17 cellular contexts compared by ENCODE assay signal in genomic region chr5:61202213-61202612, GRCh38. TPM values are rescaled to one million over a fixed set of nuclear protein-coding genes. Genes with fewer than 3 reads are reported as not detected.
DNase-seq lines count a peak whose midpoint lies in the region; ATAC-seq and TF ChIP-seq lines count a peak whose summit lies in the region.
"Had no signal": no experiment of that assay in that cellular context is flagged by ENCODE, and none has a peak within 500 bp of the region (broad histone marks: within the 10 kb centered on the region; RNA-seq: fewer than 3 reads in every experiment).

No MANE protein-coding gene starts in this region.

- intact Hi-C loops in body of pancreas (cut with DNase I): no loop called here

- H3K9me3 ChIP-seq in body of pancreas: no peaks in the 10 kb centered on the region

- DNase-seq in AG08395 (ENCODE audit: low spot score) (peak; percentile 7), GM10266 (ENCODE audit: extremely low spot score) (peak; percentile 27), astrocyte of the hippocampus (ENCODE audit: low read depth, low spot score) (peak; percentile 3), NCI-H526 (lab: John Stamatoyannopoulos, UW) (no peak), NCI-H510A (lab: John Stamatoyannopoulos, UW) (no peak), body of pancreas (no peak)
- DNase-seq: activated CD4-positive, alpha-beta T cell treated with anti-CD3 and anti-CD28 coated beads, Interleukin-2, amount 50 U/mL, for 4 hours; activated naive CD4-positive, alpha-beta T cell treated with anti-CD3 and anti-CD28 coated beads, Interleukin-2, amount 10 ng/mL, durations not matched to agents 7 days and 5 days; central memory CD4-positive, alpha-beta T cell; kidney glomerular epithelial cell; NCI-H1694; NCI-H774; stimulated activated CD4-positive, alpha-beta T cell treated with anti-CD3 and anti-CD28 coated beads, Interleukin-1b, Interleukin-23, amount 100 ng/mL, for 48 hours had no signal

- no peaks in the 10 kb centered on the region for H3K4me1 ChIP-seq in body of pancreas

- no peak for TF ChIP-seq POLR2A in body of pancreas (IDR thresholded peaks at IDR 0.05)

- no peak for TF ChIP-seq CTCF in GM10266 (IDR thresholded peaks at IDR 0.05; ENCODE audit: control insufficient read depth, insufficient read depth, low read depth, missing control alignments)
- TF ChIP-seq CTCF in body of pancreas (IDR thresholded peaks at IDR 0.05): no peak

- no peak overlapping the region for H3K4me3 ChIP-seq in body of pancreas
- H3K4me3 ChIP-seq: BLaER1 had no signal

- H3K27ac ChIP-seq in body of pancreas: no peak overlapping the region
- H3K27ac ChIP-seq: BLaER1, RWPE1 had no signal

- ATAC-seq in HG02885 (IDR thresholded peaks at IDR 0.05; ENCODE audit: poor library complexity, unreplicated experiment) (peak; percentile 74), GM19328 (IDR thresholded peaks at IDR 0.05; ENCODE audit: unreplicated experiment) (no peak), body of pancreas (no peak)

- WGBS in body of pancreas, 2 donors: 92 to 93% methylated on average over 2 of the region's 2 CpGs

- H3K27me3 ChIP-seq in body of pancreas: no peaks in the 10 kb centered on the region
- H3K27me3 ChIP-seq: BLaER1 had no signal

- H3K36me3 ChIP-seq in body of pancreas (replicated peaks in 1 of 2; ENCODE audit: insufficient read depth in 1 of 2, low read depth in 2 of 2): no peaks in the 10 kb centered on the region
- H3K36me3 ChIP-seq: BLaER1 had no signal

RNA-seq across cellular contexts. Expression of gene SMIM15, which starts 39.9 kb away (rescaled TPM):
- 10 to 100 TPM in 1 of 2 donors, 1 to 10 TPM in 1; 8.2 to 15.6 TPM for total RNA-seq in body of pancreas

Comparison
In these comparisons a context has a peak if more than half of its experiments do, and no peak if none do; other contexts are left out.
1. DNase-seq: peak in AG08395 (single experiment), GM10266 (single experiment) and astrocyte of the hippocampus (single experiment); none in NCI-H526 (0 of 2), NCI-H510A (single experiment) and body of pancreas (0 of 4).